7 cellular contexts compared by ENCODE assay signal in the genomic region with DNA sequence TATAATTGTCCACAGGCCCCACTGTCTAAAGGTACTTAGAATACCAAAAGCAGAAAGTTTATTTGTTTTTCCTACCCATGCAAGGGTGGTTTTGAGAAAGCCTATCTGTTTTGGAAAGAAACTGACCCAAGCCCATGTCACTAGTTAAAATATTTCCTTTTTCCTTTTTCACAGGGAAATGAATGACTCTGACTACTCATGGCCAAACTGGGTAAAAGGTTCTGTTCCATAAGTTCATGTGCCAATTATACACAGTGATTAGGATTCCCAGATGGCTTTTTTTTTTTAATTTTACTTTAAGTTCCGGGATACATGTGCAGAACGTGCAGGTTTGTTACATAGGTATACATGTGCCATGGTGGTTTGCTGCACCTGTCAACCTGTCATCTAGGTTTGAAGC. TPM values are rescaled to one million over a fixed set of nuclear protein-coding genes. Genes with fewer than 3 reads are reported as not detected.
DNase-seq lines count a peak whose midpoint lies in the region; ATAC-seq and TF ChIP-seq lines count a peak whose summit lies in the region.
"Not testable (repeated sequence)": the region's sequence is repeated elsewhere in the genome, so short reads cannot be mapped to it uniquely, and the experiment has no call there.

No MANE protein-coding gene starts in this region.

- TF ChIP-seq POLR2A in thyroid gland (IDR thresholded peaks at IDR 0.05): not testable (repeated sequence)

- peaks cover 89% of the 10 kb centered on the region for H3K79me2 ChIP-seq in osteoblast (ENCODE audit: insufficient read depth, low read length)

- not testable (repeated sequence) for DNase-seq in AG04450 (ENCODE audit: low read depth, low spot score); T-helper 17 cell; endothelial cell (ENCODE audit: low spot score); thyroid gland
- DNase-seq in osteoblast (ENCODE audit: insufficient read length, low spot score, missing footprints): peak; percentile 46

- not testable (repeated sequence) for ATAC-seq in T-helper 17 cell

- not testable (repeated sequence) for H3K9me3 ChIP-seq in AG04450 (ENCODE audit: control insufficient read depth, insufficient read depth, low read length); T-helper 17 cell (ENCODE audit: control insufficient read depth, low read length, poor library complexity, severe bottlenecking); liver (ENCODE audit: control insufficient read depth in 4 of 4, low read length in 3 of 4); osteoblast (ENCODE audit: low read depth, low read length); thyroid gland

- 76% methylated on average over 2 of the region's 2 CpGs for WGBS in liver
- 71 to 82% methylated on average over 2 of the region's 2 CpGs for WGBS in thyroid gland, 2 donors

- POLR2A ChIA-PET in AG04450 (lab: Yijun Ruan, JAX): not testable (repeated sequence)

- H3K4me1 Mint-ChIP-seq in IgD-negative memory B cell: peaks cover 62 to 77% (median 72%) of the 10 kb centered on the region in 3 donors
- peaks cover 36% of the 10 kb centered on the region for H3K4me1 Mint-ChIP-seq in T-helper 17 cell
- H3K4me1 Mint-ChIP-seq in endothelial cell (ENCODE audit: unreplicated experiment): peaks cover 36% of the 10 kb centered on the region

- H3K9me3 Mint-ChIP-seq in IgD-negative memory B cell; endothelial cell (ENCODE audit: unreplicated experiment): not testable (repeated sequence)

- H3K4me2 ChIP-seq in osteoblast (ENCODE audit: insufficient read depth, low read length): not testable (repeated sequence)

- H3K4me1 ChIP-seq in liver (ENCODE audit: control insufficient read depth in 4 of 4, insufficient read depth in 4 of 4, low read length in 3 of 4) (peaks cover 8 to 24% (median 15%) of the 10 kb centered on the region in 4 donors), osteoblast (ENCODE audit: insufficient read depth, low read length) (peaks cover 32% of the 10 kb centered on the region), thyroid gland (peaks cover 30 to 54% of the 10 kb centered on the region in 2 donors)

- H3K9ac ChIP-seq in liver (ENCODE audit: low read depth in 1 of 2, low read length in 2 of 2): not testable (repeated sequence)

- peak overlapping the region in 3 of 4 donors; percentile 1 to 70 (median 7) for H3K4me3 Mint-ChIP-seq in IgD-negative memory B cell
- H3K4me3 Mint-ChIP-seq in T-helper 17 cell; endothelial cell (ENCODE audit: unreplicated experiment): not testable (repeated sequence)

- H4K20me1 ChIP-seq in osteoblast (ENCODE audit: insufficient read depth, low read length): peaks cover 37% of the 10 kb centered on the region

- not testable (repeated sequence) for H3K27me3 Mint-ChIP-seq in IgD-negative memory B cell; T-helper 17 cell; endothelial cell (ENCODE audit: unreplicated experiment)

- TF ChIP-seq RAD21 in liver (IDR thresholded peaks at IDR 0.05): not testable (repeated sequence)

- intact Hi-C loops in thyroid gland (cut with DNase I): not testable (repeated sequence)

- H3K36me3 ChIP-seq in liver (ENCODE audit: control insufficient read depth in 4 of 4, insufficient read depth in 3 of 4, low read depth in 1 of 4, low read length in 3 of 4); osteoblast (ENCODE audit: insufficient read depth, low read length); thyroid gland: not testable (repeated sequence)

- H3K27me3 ChIP-seq in AG04450 (ENCODE audit: control insufficient read depth, insufficient read depth, low read length); liver (ENCODE audit: control insufficient read depth in 4 of 4, insufficient read depth in 4 of 4, low read length in 3 of 4); osteoblast (ENCODE audit: insufficient read depth, low read length); thyroid gland: not testable (repeated sequence)

- H3K36me3 Mint-ChIP-seq in IgD-negative memory B cell; T-helper 17 cell (ENCODE audit: low read depth); endothelial cell (ENCODE audit: low read depth, unreplicated experiment): not testable (repeated sequence)

- not testable (repeated sequence) for H3K4me3 ChIP-seq in AG04450 (ENCODE audit: low read depth, low read length); liver (ENCODE audit: low read depth in 1 of 3, low read length in 3 of 3); osteoblast (ENCODE audit: insufficient read depth, low read length); thyroid gland (replicated peaks in 1 of 3)

- CTCF ChIA-PET in AG04450 (lab: Charles Lee): interaction anchor here (1.0 kb wide), 1 partner anchor 35 kb away, joined by 3 read pairs; no protein-coding TSS in a partner anchor

- H3K27ac ChIP-seq in AG04450 (ENCODE audit: low read depth, low read length) (peak overlapping the region; percentile 21), liver (ENCODE audit: low read depth in 1 of 2, low read length in 2 of 2) (peak overlapping the region; percentile 6 to 68), thyroid gland (peak overlapping the region; percentile 44 to 94 (median 47))
- not testable (repeated sequence) for H3K27ac ChIP-seq in osteoblast (ENCODE audit: low read depth, low read length)

- H3K27ac Mint-ChIP-seq in IgD-negative memory B cell: peak overlapping the region in 2 of 3 donors; percentile 21 to 67
- H3K27ac Mint-ChIP-seq in T-helper 17 cell: peak overlapping the region; percentile 96
- H3K27ac Mint-ChIP-seq in endothelial cell (ENCODE audit: unreplicated experiment): peak overlapping the region; percentile 45

- H2AFZ ChIP-seq in osteoblast (ENCODE audit: low read length): not testable (repeated sequence)

- TF ChIP-seq CTCF in AG04450 (IDR thresholded peaks at IDR 0.05; ENCODE audit: low read depth, low read length); endothelial cell (IDR thresholded peaks at IDR 0.05; ENCODE audit: unreplicated experiment); liver (IDR thresholded peaks at IDR 0.05; ENCODE audit: low read depth, low read length, missing input control); osteoblast (IDR thresholded peaks at IDR 0.05; ENCODE audit: extremely low read depth, low read depth, low read length); thyroid gland (IDR thresholded peaks at IDR 0.05): not testable (repeated sequence)

TF ChIP-seq in liver, 16 proteins besides CTCF, POLR2A, EP300 and RAD21:
- TF ChIP-seq RXRA (IDR thresholded peaks at IDR 0.05): peak in 1 of 2 donors; percentile 18

RNA-seq across cellular contexts. Expression of gene MICAL3, which starts 31.4 kb away (rescaled TPM):
- 17.8 and 18.5 TPM in 2 replicates for polyA plus RNA-seq in AG04450 (2011; rRNA removed)
- polyA minus RNA-seq in AG04450 (2011; rRNA and poly(A)+ RNA removed): 29.1 and 40.9 TPM in 2 replicates
- 12.0 TPM for polyA plus RNA-seq in IgD-negative memory B cell
- 10 to 100 TPM; 28.9 to 37.0 TPM for total RNA-seq in T-helper 17 cell
- total RNA-seq in endothelial cell (ENCODE audit: unreplicated experiment): 54.3 TPM
- 10 to 100 TPM; 30.3 to 38.4 TPM for total RNA-seq in liver
- 10 to 100 TPM in 1 of 2 donors, 1 to 10 TPM in 1; 6.4 to 16.5 TPM for polyA plus RNA-seq in liver
- total RNA-seq in osteoblast: 35.1 and 39.5 TPM in 2 replicates
- total RNA-seq in thyroid gland: 10 to 100 TPM; 31.8 to 53.8 (median 43.6) TPM

Comparison
In these comparisons a context has a peak if more than half of its experiments do, and no peak if none do; other contexts are left out.
1. H3K27ac Mint-ChIP-seq: peak in every context shown above with its lines; median percentile 96 in T-helper 17 cell; 45 in endothelial cell; 44 in IgD-negative memory B cell.